9 cellular contexts compared by ENCODE assay signal in the genomic region with DNA sequence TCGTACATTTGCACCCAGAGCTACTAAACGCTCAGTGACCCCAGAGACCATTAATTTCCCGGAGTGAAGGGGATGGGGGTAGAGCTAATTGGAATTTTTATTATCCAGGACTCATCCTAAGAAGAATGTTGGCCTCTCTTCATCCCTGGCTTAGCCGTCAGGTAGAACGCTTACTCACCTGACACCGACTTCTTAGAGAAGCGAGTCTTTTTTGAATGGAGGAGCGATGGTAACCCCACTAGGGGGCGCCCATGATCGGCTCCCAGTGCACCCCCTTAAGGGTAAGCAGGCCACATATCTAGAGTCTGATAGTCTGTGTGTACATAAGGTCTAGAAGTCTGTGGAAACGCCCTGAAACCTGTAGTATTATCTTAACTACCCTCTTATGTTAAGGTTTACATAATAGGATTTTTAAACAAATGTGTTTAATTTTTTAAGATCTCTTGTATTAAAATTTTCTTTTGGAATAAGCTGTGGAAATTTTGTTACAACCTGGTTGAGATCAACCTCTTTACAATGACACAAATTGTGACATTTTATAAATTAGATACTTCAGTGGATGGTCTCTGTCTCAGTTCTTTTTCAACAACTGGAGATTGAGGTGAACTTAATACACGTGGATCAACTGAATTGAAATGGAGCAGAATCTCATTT.
DNase-seq lines count a peak whose midpoint lies in the region; ATAC-seq and TF ChIP-seq lines count a peak whose summit lies in the region.
"Had no signal": no experiment of that assay in that cellular context is flagged by ENCODE, and none has a peak within 500 bp of the region (broad histone marks: within the 10 kb centered on the region; RNA-seq: fewer than 3 reads in every experiment).

No MANE protein-coding gene starts in this region.

- H3K23me2 ChIP-seq in H9 (ENCODE audit: insufficient read length, low read depth, low read length, poor library complexity, severe bottlenecking) = no peaks in the 10 kb centered on the region

- H4K8ac ChIP-seq in H9 (replicated peaks; ENCODE audit: insufficient read length, low read depth, low read length) = no peak overlapping the region

- no peaks in the 10 kb centered on the region for H3K9me3 Mint-ChIP-seq in H9
- no peaks in the 10 kb centered on the region for H3K9me3 Mint-ChIP-seq in activated T-helper 2 cell treated with anti-CD3 and anti-CD28 coated beads, Interferon-gamma antibody, Interleukin-2, Interleukin-4, amounts not matched to agents 10 μg/mL and 5 μg/mL and 100 μg/mL, durations not matched to agents 14 hours and 24 hours and 36 hours

- H3K4me3 ChIP-seq in cardiac muscle cell = no peak overlapping the region
- no peak overlapping the region for H3K4me3 ChIP-seq in retinal pigment epithelial cell (ENCODE audit: low read length)
- H3K4me3 ChIP-seq: HAP-1 had no signal

- no peak overlapping the region for H2AK5ac ChIP-seq in H9 (ENCODE audit: insufficient read length, low read length)

- ATAC-seq in HG03025 (IDR thresholded peaks at IDR 0.05; ENCODE audit: low FRiP score, unreplicated experiment) (no peak), GM18907 (IDR thresholded peaks at IDR 0.05; ENCODE audit: unreplicated experiment) (no peak)

- H3K9ac ChIP-seq in H9 (ENCODE audit: extremely low read depth, insufficient read length, low read length) = no peak overlapping the region

- no peak overlapping the region for H3K4me2 ChIP-seq in H9 (ENCODE audit: insufficient read depth, insufficient read length, low read length)

- H2BK20ac ChIP-seq in H9 (ENCODE audit: low read depth, low read length, poor library complexity, severe bottlenecking) = no peak overlapping the region

- H3K4me1 Mint-ChIP-seq in H9 = no peaks in the 10 kb centered on the region
- H3K4me1 Mint-ChIP-seq in activated T-helper 2 cell treated with anti-CD3 and anti-CD28 coated beads, Interferon-gamma antibody, Interleukin-2, Interleukin-4, amounts not matched to agents 10 μg/mL and 5 μg/mL and 100 μg/mL, durations not matched to agents 14 hours and 24 hours and 36 hours (ENCODE audit: low read depth) = peaks cover 12% of the 10 kb centered on the region

- no peaks in the 10 kb centered on the region for H3K36me3 ChIP-seq in cardiac muscle cell
- H3K36me3 ChIP-seq: HAP-1 had no signal

- no peaks in the 10 kb centered on the region for H4K20me1 ChIP-seq in H9 (ENCODE audit: control insufficient read depth, insufficient read depth, insufficient read length)

- no peak overlapping the region; a peak in 1 of 7 replicates for H3K27ac Mint-ChIP-seq in H9
- H3K27ac Mint-ChIP-seq in activated T-helper 2 cell treated with anti-CD3 and anti-CD28 coated beads, Interferon-gamma antibody, Interleukin-2, Interleukin-4, amounts not matched to agents 10 μg/mL and 5 μg/mL and 100 μg/mL, durations not matched to agents 14 hours and 24 hours and 36 hours = no peak overlapping the region

- H3K79me2 ChIP-seq in H9 (ENCODE audit: insufficient read depth, low read length) = no peaks in the 10 kb centered on the region

- H3K18ac ChIP-seq in H9 (ENCODE audit: insufficient read length, low read depth, low read length) = no peak overlapping the region

- no peaks in the 10 kb centered on the region for H3K27me3 ChIP-seq in H9 (ENCODE audit: insufficient read depth, low read length)
- no peaks in the 10 kb centered on the region for H3K27me3 ChIP-seq in cardiac muscle cell

- no peaks in the 10 kb centered on the region for H3K9me3 ChIP-seq in H9 (ENCODE audit: control insufficient read depth, low read depth, low read length)
- no peaks in the 10 kb centered on the region for H3K9me3 ChIP-seq in cardiac muscle cell (ENCODE audit: low read depth)
- H3K9me3 ChIP-seq: HAP-1 had no signal

- no peaks in the 10 kb centered on the region for H3K79me1 ChIP-seq in H9 (ENCODE audit: insufficient read depth, low read depth, low read length, poor library complexity, severe bottlenecking)

- H4K91ac ChIP-seq in H9 (ENCODE audit: insufficient read length, low read depth, low read length) = no peak overlapping the region

- no peaks in the 10 kb centered on the region for H3K36me3 Mint-ChIP-seq in H9 (ENCODE audit: insufficient read depth in 1 of 3, low read depth in 3 of 3)
- peaks cover 10% of the 10 kb centered on the region for H3K36me3 Mint-ChIP-seq in activated T-helper 2 cell treated with anti-CD3 and anti-CD28 coated beads, Interferon-gamma antibody, Interleukin-2, Interleukin-4, amounts not matched to agents 10 μg/mL and 5 μg/mL and 100 μg/mL, durations not matched to agents 14 hours and 24 hours and 36 hours (ENCODE audit: low read depth)

- no peak overlapping the region for H3K23ac ChIP-seq in H9 (ENCODE audit: insufficient read length, low read depth, low read length)

- H3K56ac ChIP-seq in H9 (ENCODE audit: insufficient read length, low read depth, low read length) = no peak overlapping the region

- H2BK120ac ChIP-seq in H9 (ENCODE audit: low read depth, low read length, poor library complexity, severe bottlenecking) = no peak overlapping the region

- TF ChIP-seq CTCF in H9 (conservative IDR thresholded peaks at IDR 0.05) = peak; percentile 95
- peak; percentile 43 for TF ChIP-seq CTCF in RWPE1 (conservative IDR thresholded peaks at IDR 0.05; ENCODE audit: low read depth)
- peak; percentile 56 for TF ChIP-seq CTCF in cardiac muscle cell (IDR thresholded peaks at IDR 0.05; ENCODE audit: low read depth, low read length)
- peak; percentile 77 for TF ChIP-seq CTCF in retinal pigment epithelial cell (conservative IDR thresholded peaks at IDR 0.05; ENCODE audit: low read depth, low read length)

- peak; percentile 72 for DNase-seq in AG20443 (ENCODE audit: low spot score)
- peak; percentile 77 for DNase-seq in H9
- DNase-seq in RWPE1 (ENCODE audit: low spot score) = peak; percentile 54
- peak; percentile 35 for DNase-seq in activated T-helper 2 cell treated with anti-CD3 and anti-CD28 coated beads, Interferon-gamma antibody, Interleukin-2, Interleukin-4, amounts not matched to agents 10 μg/mL and 5 μg/mL and 100 μg/mL, durations not matched to agents 14 hours and 24 hours and 36 hours (ENCODE audit: low spot score)
- DNase-seq in cardiac muscle cell (ENCODE audit: low read depth in 1 of 2, low spot score in 1 of 2) = peak; percentile 38 to 55
- no peak for DNase-seq in retinal pigment epithelial cell (ENCODE audit: low read depth)

- H2BK5ac ChIP-seq in H9 (ENCODE audit: insufficient read length, low read length) = no peak overlapping the region

- no peak overlapping the region for H3K14ac ChIP-seq in H9 (ENCODE audit: insufficient read depth, low read length)

- no peaks in the 10 kb centered on the region; the same call in 1 of the 2 replicates for H3K27me3 Mint-ChIP-seq in H9 (ENCODE audit: low read depth)
- no peaks in the 10 kb centered on the region for H3K27me3 Mint-ChIP-seq in activated T-helper 2 cell treated with anti-CD3 and anti-CD28 coated beads, Interferon-gamma antibody, Interleukin-2, Interleukin-4, amounts not matched to agents 10 μg/mL and 5 μg/mL and 100 μg/mL, durations not matched to agents 14 hours and 24 hours and 36 hours (ENCODE audit: low read depth)

- H3K4me1 ChIP-seq in H9 (ENCODE audit: insufficient read depth, low read length) (no peaks in the 10 kb centered on the region), cardiac muscle cell (ENCODE audit: low read depth) (no peaks in the 10 kb centered on the region)
- H3K4me1 ChIP-seq: HAP-1 had no signal

- CTCF ChIA-PET in RWPE1 (lab: Yijun Ruan, JAX) = interaction anchor here (0.6 to 1.3 kb wide), 6 partner anchors 9 to 506 kb away, joined by 3 to 4 read pairs (median 3); no protein-coding TSS in a partner anchor

- POLR2A ChIA-PET in RWPE1 (lab: Yijun Ruan, JAX; ENCODE audit: low non-redundant PET) = no interaction called here

- H2BK12ac ChIP-seq in H9 (ENCODE audit: insufficient read length, low read depth, low read length) = no peak overlapping the region

- H3K27ac ChIP-seq in H9 (ENCODE audit: insufficient read length, low read depth, low read length) (no peak overlapping the region), RWPE1 (no peak overlapping the region), cardiac muscle cell (no peak overlapping the region)

- H3T11ph ChIP-seq in H9 (ENCODE audit: low read length) = no peak overlapping the region

- no peak overlapping the region for H3K4me3 Mint-ChIP-seq in H9
- H3K4me3 Mint-ChIP-seq in activated T-helper 2 cell treated with anti-CD3 and anti-CD28 coated beads, Interferon-gamma antibody, Interleukin-2, Interleukin-4, amounts not matched to agents 10 μg/mL and 5 μg/mL and 100 μg/mL, durations not matched to agents 14 hours and 24 hours and 36 hours (ENCODE audit: low read depth) = no peak overlapping the region

- no peak overlapping the region for H2AFZ ChIP-seq in H9 (ENCODE audit: low read length)

- H3K4ac ChIP-seq in H9 (ENCODE audit: low read depth, low read length) = no peak overlapping the region

- intact Hi-C loops in activated T-helper 2 cell treated with anti-CD3 and anti-CD28 coated beads, Interferon-gamma antibody, Interleukin-2, Interleukin-4, amounts not matched to agents 10 μg/mL and 5 μg/mL and 100 μg/mL, durations not matched to agents 14 hours and 24 hours and 36 hours (cut with micrococcal nuclease) = loop anchor here (1.0 kb wide), 1 partner anchor 245 kb away; no protein-coding TSS in a partner anchor

- H2BK15ac ChIP-seq in H9 (ENCODE audit: low read depth, low read length) = no peak overlapping the region

- no CpG with 5 or more reads among the region's 12 CpGs for whole genome bisulfite sequencing in H9 (ENCODE audit: extremely low coverage, insufficient read length, low lambda C conversion rate)

- H4K5ac ChIP-seq in H9 (ENCODE audit: insufficient read length, low read depth, low read length) = no peak overlapping the region

Comparison
In these comparisons a context has a peak if more than half of its experiments do, and no peak if none do; other contexts are left out.
1. CTCF ChIP-seq: peak in every context shown above with its lines; median percentile 95 in H9; 77 in retinal pigment epithelial cell; 56 in cardiac muscle cell; 43 in RWPE1.